In genomic region chr12:125683748-125684381, GRCh38 we compare ENCODE assay signal across 8 cellular contexts.
DNase-seq lines count a peak whose midpoint lies in the region; ATAC-seq and TF ChIP-seq lines count a peak whose summit lies in the region.

No MANE protein-coding gene starts in this region.

- no peak for TF ChIP-seq EP300 in Ishikawa (IDR thresholded peaks at IDR 0.05; ENCODE audit: borderline replicate concordance)

- ATAC-seq in GM19397 (IDR thresholded peaks at IDR 0.05; ENCODE audit: unreplicated experiment) (peak; percentile 74), GM18870 (IDR thresholded peaks at IDR 0.05; ENCODE audit: unreplicated experiment) (no peak)

- peak; percentile 90 for TF ChIP-seq CTCF in GM12864 (IDR thresholded peaks at IDR 0.05; ENCODE audit: low read depth, low read length, missing control alignments)

- DNase-seq in GM12864 (ENCODE audit: low read depth) (no peak), ecto neural progenitor cell (ENCODE audit: low spot score) (peak; percentile 94), A172 (ENCODE audit: low spot score) (no peak), HK-2 (ENCODE audit: unreplicated experiment) (no peak)
- DNase-seq in stimulated activated CD4-positive, alpha-beta T cell treated with anti-CD3 and anti-CD28 coated beads, Interleukin-4, amount 100 ng/mL, for 1 hour, result peak; percentile 12

- peak; percentile 43; the same call in 1 of the 2 replicates for TF ChIP-seq RAD21 in Ishikawa (IDR thresholded peaks at IDR 0.05; ENCODE audit: low read depth)

- no peak overlapping the region for H3K4me3 ChIP-seq in GM12864 (ENCODE audit: low read depth, low read length)

TF ChIP-seq in Ishikawa, 13 proteins besides CTCF, POLR2A, EP300 and RAD21:
- TF ChIP-seq TCF12 (IDR thresholded peaks at IDR 0.05; ENCODE audit: low read depth) (no peak), MAX (IDR thresholded peaks at IDR 0.05) (no peak), EGR1 (IDR thresholded peaks at IDR 0.05) (no peak), NFIC (IDR thresholded peaks at IDR 0.05) (no peak; the same call in 1 of the 2 replicates), CEBPB (IDR thresholded peaks at IDR 0.05) (no peak), TAF1 (IDR thresholded peaks at IDR 0.05; ENCODE audit: low read depth) (no peak), YY1 (IDR thresholded peaks at IDR 0.05; ENCODE audit: low read depth) (no peak), CREB1 (IDR thresholded peaks at IDR 0.05; ENCODE audit: low read depth) (no peak), FOXM1 (IDR thresholded peaks at IDR 0.05; ENCODE audit: borderline replicate concordance, low read depth) (no peak), REST (IDR thresholded peaks at IDR 0.05; ENCODE audit: low read depth) (no peak), TEAD4 (IDR thresholded peaks at IDR 0.05) (no peak), ZBTB7A (IDR thresholded peaks at IDR 0.05; ENCODE audit: low read depth) (no peak)
- TF ChIP-seq, protein P1, sequence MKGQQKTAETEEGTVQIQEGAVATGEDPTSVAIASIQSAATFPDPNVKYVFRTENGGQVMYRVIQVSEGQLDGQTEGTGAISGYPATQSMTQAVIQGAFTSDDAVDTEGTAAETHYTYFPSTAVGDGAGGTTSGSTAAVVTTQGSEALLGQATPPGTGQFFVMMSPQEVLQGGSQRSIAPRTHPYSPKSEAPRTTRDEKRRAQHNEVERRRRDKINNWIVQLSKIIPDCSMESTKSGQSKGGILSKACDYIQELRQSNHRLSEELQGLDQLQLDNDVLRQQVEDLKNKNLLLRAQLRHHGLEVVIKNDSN (IDR thresholded peaks at IDR 0.05), result no peak

Comparison
In these comparisons a context has a peak if more than half of its experiments do, and no peak if none do; other contexts are left out.
1. DNase-seq: peak in ecto neural progenitor cell (single experiment) and stimulated activated CD4-positive, alpha-beta T cell treated with anti-CD3 and anti-CD28 coated beads, Interleukin-4, amount 100 ng/mL, for 1 hour (single experiment); none in GM12864 (single experiment), A172 (single experiment) and HK-2 (single experiment).